In genomic region chr11:16936643-16937042, GRCh38 we compare ENCODE assay signal across 1 cellular context.
TF ChIP-seq lines count a peak whose summit lies in the region.

No MANE protein-coding gene starts in this region.

TF ChIP-seq in SK-N-SH treated with all-trans-retinoic acid at 6 μM for 48 hours, 23 proteins besides CTCF, POLR2A, EP300 and RAD21 (continued from another document):
- TF ChIP-seq SNAI2 (CRISPR knock-in tag; IDR thresholded peaks at IDR 0.05) (no peak), PPARA (CRISPR knock-in tag; IDR thresholded peaks at IDR 0.05; ENCODE audit: borderline replicate concordance) (no peak), ISL1 (CRISPR knock-in tag; IDR thresholded peaks at IDR 0.05) (peak; percentile 25; the same call in 1 of the 2 replicates), OSR1 (CRISPR knock-in tag; IDR thresholded peaks at IDR 0.05) (no peak), ZNF565 (CRISPR knock-in tag; conservative IDR thresholded peaks at IDR 0.05; ENCODE audit: low read depth) (no peak)
- TF ChIP-seq, protein P1, sequence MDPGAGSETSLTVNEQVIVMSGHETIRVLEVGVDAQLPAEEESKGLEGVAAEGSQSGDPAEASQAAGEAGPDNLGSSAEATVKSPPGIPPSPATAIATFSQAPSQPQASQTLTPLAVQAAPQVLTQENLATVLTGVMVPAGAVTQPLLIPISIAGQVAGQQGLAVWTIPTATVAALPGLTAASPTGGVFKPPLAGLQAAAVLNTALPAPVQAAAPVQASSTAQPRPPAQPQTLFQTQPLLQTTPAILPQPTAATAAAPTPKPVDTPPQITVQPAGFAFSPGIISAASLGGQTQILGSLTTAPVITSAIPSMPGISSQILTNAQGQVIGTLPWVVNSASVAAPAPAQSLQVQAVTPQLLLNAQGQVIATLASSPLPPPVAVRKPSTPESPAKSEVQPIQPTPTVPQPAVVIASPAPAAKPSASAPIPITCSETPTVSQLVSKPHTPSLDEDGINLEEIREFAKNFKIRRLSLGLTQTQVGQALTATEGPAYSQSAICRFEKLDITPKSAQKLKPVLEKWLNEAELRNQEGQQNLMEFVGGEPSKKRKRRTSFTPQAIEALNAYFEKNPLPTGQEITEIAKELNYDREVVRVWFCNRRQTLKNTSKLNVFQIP (CRISPR knock-in tag; IDR thresholded peaks at IDR 0.05; ENCODE audit: borderline replicate concordance, low read depth): no peak
